Comparison of ENCODE assay signal across 16 cellular contexts in the genomic region with DNA sequence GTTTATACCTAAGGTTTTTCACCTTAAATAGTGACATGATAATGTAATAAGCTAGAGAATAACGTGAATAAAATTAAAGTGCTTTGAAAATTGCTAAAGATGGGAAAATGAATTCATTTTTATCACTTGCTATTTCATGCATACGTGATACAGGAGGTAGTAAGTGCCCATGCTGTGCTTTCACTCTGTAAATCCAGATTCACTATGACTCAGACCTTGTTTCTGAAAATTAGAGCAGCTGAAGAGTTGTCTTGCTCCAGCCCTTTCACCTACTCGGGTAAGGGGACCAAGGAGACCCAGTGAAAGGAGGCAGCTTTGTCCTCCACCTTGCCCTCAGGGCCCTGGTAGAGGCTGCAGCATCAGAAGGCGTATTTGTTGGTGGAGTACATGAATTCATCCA.
DNase-seq lines count a peak whose midpoint lies in the region; ATAC-seq and TF ChIP-seq lines count a peak whose summit lies in the region.
"Had no signal": no experiment of that assay in that cellular context is flagged by ENCODE, and none has a peak within 500 bp of the region (broad histone marks: within the 10 kb centered on the region; RNA-seq: fewer than 3 reads in every experiment).

No MANE protein-coding gene starts in this region.

- H3K36me3 Mint-ChIP-seq in T-helper 2 cell treated with Interferon-gamma antibody and Interleukin-4, amounts not matched to agents 5 μg/mL and 100 μg/mL, for 36 hours (ENCODE audit: low read depth): peaks cover 34% of the 10 kb centered on the region
- H3K36me3 Mint-ChIP-seq in mesothelial cell of epicardium: peaks cover 13% of the 10 kb centered on the region

- H3K27me3 Mint-ChIP-seq in T-helper 2 cell treated with Interferon-gamma antibody and Interleukin-4, amounts not matched to agents 5 μg/mL and 100 μg/mL, for 36 hours (ENCODE audit: low read depth): no peaks in the 10 kb centered on the region
- no peaks in the 10 kb centered on the region for H3K27me3 Mint-ChIP-seq in mesothelial cell of epicardium (ENCODE audit: low read depth)
- H3K27me3 Mint-ChIP-seq: naive thymus-derived CD4-positive, alpha-beta T cell had no signal

- peak; percentile 67 for ATAC-seq in GM18505 (IDR thresholded peaks at IDR 0.05; ENCODE audit: unreplicated experiment)
- peak; percentile 87 for ATAC-seq in GM19351 (IDR thresholded peaks at IDR 0.05; ENCODE audit: unreplicated experiment)
- ATAC-seq in HG02885 (IDR thresholded peaks at IDR 0.05; ENCODE audit: poor library complexity, unreplicated experiment): peak; percentile 68
- ATAC-seq: left ventricle myocardium superior; naive thymus-derived CD4-positive, alpha-beta T cell had no signal

- no peak for TF ChIP-seq CTCF in mesothelial cell of epicardium (IDR thresholded peaks at IDR 0.05; ENCODE audit: unreplicated experiment)

- peak overlapping the region; percentile 72 for H3K27ac Mint-ChIP-seq in T-helper 2 cell treated with Interferon-gamma antibody and Interleukin-4, amounts not matched to agents 5 μg/mL and 100 μg/mL, for 36 hours
- H3K27ac Mint-ChIP-seq in mesothelial cell of epicardium: no peak overlapping the region
- H3K27ac Mint-ChIP-seq: endodermal cell had no signal

- peak overlapping the region; percentile 30 for H3K4me3 Mint-ChIP-seq in T-helper 2 cell treated with Interferon-gamma antibody and Interleukin-4, amounts not matched to agents 5 μg/mL and 100 μg/mL, for 36 hours
- H3K4me3 Mint-ChIP-seq in mesothelial cell of epicardium: no peak overlapping the region
- H3K4me3 Mint-ChIP-seq: endodermal cell; naive thymus-derived CD4-positive, alpha-beta T cell had no signal

- peaks cover 31% of the 10 kb centered on the region for H3K4me1 Mint-ChIP-seq in T-helper 2 cell treated with Interferon-gamma antibody and Interleukin-4, amounts not matched to agents 5 μg/mL and 100 μg/mL, for 36 hours (ENCODE audit: low read depth)
- H3K4me1 Mint-ChIP-seq in mesothelial cell of epicardium: peaks cover 16% of the 10 kb centered on the region

- no peak for DNase-seq in T-helper 2 cell treated with Interferon-gamma antibody and Interleukin-4, amounts not matched to agents 5 μg/mL and 100 μg/mL, for 36 hours (ENCODE audit: low spot score)
- DNase-seq in mesothelial cell of epicardium (ENCODE audit: low spot score in 2 of 2, unreplicated experiment in 2 of 2) (no peak), RPMI8226 (no peak), activated gamma-delta T cell treated with Interleukin-2 at 50 U/mL for 16 hours (no peak)
- DNase-seq: caudate nucleus; DMS79; endodermal cell; Karpas-422; left ventricle myocardium superior; naive thymus-derived CD4-positive, alpha-beta T cell; NCI-H1417 treated with DMSO at 0.1 percent for 48 hours; NCI-H345; SJCRH30 had no signal

- peaks cover 9% of the 10 kb centered on the region for H3K9me3 Mint-ChIP-seq in T-helper 2 cell treated with Interferon-gamma antibody and Interleukin-4, amounts not matched to agents 5 μg/mL and 100 μg/mL, for 36 hours
- peaks cover 14% of the 10 kb centered on the region for H3K9me3 Mint-ChIP-seq in mesothelial cell of epicardium

- no peak for TF ChIP-seq POLR2A in GM18505 (IDR thresholded peaks at IDR 0.05; ENCODE audit: borderline replicate concordance, extremely low read depth, insufficient read depth, insufficient read length)
